In the genomic region with DNA sequence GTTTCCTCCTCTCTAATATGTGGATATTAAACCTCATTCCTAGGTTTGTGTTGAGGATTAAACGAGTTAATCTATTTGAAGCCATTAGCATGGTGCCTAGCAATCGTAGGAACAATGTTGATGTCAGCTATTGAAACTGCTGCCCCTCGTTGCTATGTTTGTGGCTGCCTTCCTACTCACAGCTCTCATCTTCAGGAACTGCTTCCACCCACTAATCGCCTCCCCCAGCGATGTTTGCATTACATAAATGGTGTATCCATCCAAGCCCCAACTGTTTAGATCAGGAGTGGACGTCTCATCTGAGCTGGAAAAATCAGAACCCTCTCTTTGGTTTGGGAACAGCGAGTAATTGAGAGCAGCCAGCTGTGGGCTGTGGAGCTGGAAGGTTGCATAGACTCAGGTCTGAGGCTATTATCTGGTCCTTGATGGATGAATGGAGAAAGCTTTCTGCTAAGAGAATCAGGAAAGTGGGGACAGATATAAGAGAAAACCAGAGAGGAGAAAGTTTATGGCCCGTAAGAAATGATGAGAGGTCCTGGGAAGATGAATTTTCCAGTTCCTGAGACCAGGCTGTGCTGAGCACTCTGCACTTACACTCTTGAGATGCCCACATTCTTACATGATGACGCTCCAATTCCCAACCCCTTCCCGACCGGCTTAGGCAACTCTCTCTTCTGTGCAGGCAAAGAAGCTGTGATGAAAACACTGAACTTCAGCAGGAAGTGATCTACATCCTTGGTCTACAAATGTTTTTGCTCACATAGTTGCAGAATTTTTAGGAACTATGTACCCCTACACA, we compare ENCODE assay signal across 9 cellular contexts.
A peak's percentile ranks its signal among the peaks of the same experiment; 100 is the strongest.
DNase-seq lines count a peak whose midpoint lies in the region; ATAC-seq and TF ChIP-seq lines count a peak whose summit lies in the region.
"Had no signal": no experiment of that assay in that cellular context is flagged by ENCODE, and none has a peak within 500 bp of the region (broad histone marks: within the 10 kb centered on the region; RNA-seq: fewer than 3 reads in every experiment).

No MANE protein-coding gene starts in this region.

- H3K27me3 ChIP-seq in hepatocyte (no peaks in the 10 kb centered on the region), smooth muscle cell (ENCODE audit: low read depth) (no peaks in the 10 kb centered on the region)

- H3K9me2 ChIP-seq in hepatocyte (replicated peaks; ENCODE audit: insufficient read depth): no peaks in the 10 kb centered on the region

- no peak overlapping the region for H3K9ac ChIP-seq in smooth muscle cell (ENCODE audit: low read depth)

- TF ChIP-seq CTCF in hepatocyte (IDR thresholded peaks at IDR 0.05; ENCODE audit: poor library complexity) (no peak), smooth muscle cell (IDR thresholded peaks at IDR 0.05; ENCODE audit: borderline replicate concordance, insufficient read depth, poor library complexity, severe bottlenecking) (no peak)

- DNase-seq in H4 (ENCODE audit: low spot score) (peak; percentile 62), hepatocyte (ENCODE audit: low spot score) (peak; percentile 56), smooth muscle cell (lab: John Stamatoyannopoulos, UW; ENCODE audit: unreplicated experiment) (no peak), GOT3 (lab: John Stamatoyannopoulos, UW) (no peak)
- DNase-seq in activated CD4-positive, alpha-beta T cell treated with anti-CD3 and anti-CD28 coated beads for 4 hours: no peak
- DNase-seq: NCI-H1092, T-helper 17 cell had no signal

- peak overlapping the region; percentile 48 for H3K27ac ChIP-seq in hepatocyte
- H3K27ac ChIP-seq in smooth muscle cell (ENCODE audit: low read depth): peak overlapping the region; percentile 90

- H4K20me1 ChIP-seq in hepatocyte (ENCODE audit: insufficient read depth, poor library complexity, severe bottlenecking) (no peaks in the 10 kb centered on the region), smooth muscle cell (ENCODE audit: low read depth) (no peaks in the 10 kb centered on the region)

- H3K4me2 ChIP-seq in hepatocyte (no peak overlapping the region), smooth muscle cell (peak overlapping the region; percentile 67)

- H2AFZ ChIP-seq in hepatocyte (no peak overlapping the region), smooth muscle cell (ENCODE audit: low read depth) (no peak overlapping the region)

- H3K36me3 ChIP-seq in hepatocyte (replicated peaks; ENCODE audit: insufficient read depth, low read depth): no peaks in the 10 kb centered on the region
- no peaks in the 10 kb centered on the region for H3K36me3 ChIP-seq in smooth muscle cell (ENCODE audit: low read depth)

- ATAC-seq in SK-N-SH treated with all-trans-retinoic acid at 6 μM for 48 hours: peak; percentile 72
- no peak for ATAC-seq in HG02970 (IDR thresholded peaks at IDR 0.05; ENCODE audit: low FRiP score, unreplicated experiment)
- ATAC-seq: T-helper 17 cell had no signal

- H3K9me3 ChIP-seq in hepatocyte (ENCODE audit: low read depth): no peaks in the 10 kb centered on the region
- H3K9me3 ChIP-seq in smooth muscle cell (replicated peaks; ENCODE audit: low read depth): no peaks in the 10 kb centered on the region

- H3K4me1 ChIP-seq in hepatocyte (ENCODE audit: insufficient read depth): peaks cover 13% of the 10 kb centered on the region
- no peaks in the 10 kb centered on the region for H3K4me1 ChIP-seq in smooth muscle cell (ENCODE audit: low read depth)

- peaks cover 17% of the 10 kb centered on the region for H3F3A ChIP-seq in smooth muscle cell (ENCODE audit: low read depth)

- no peaks in the 10 kb centered on the region for H3K79me2 ChIP-seq in hepatocyte
- H3K79me2 ChIP-seq in smooth muscle cell (ENCODE audit: low read depth): no peaks in the 10 kb centered on the region

- H3K4me3 ChIP-seq in hepatocyte (no peak overlapping the region), smooth muscle cell (no peak overlapping the region)

- WGBS in hepatocyte (ENCODE audit: low lambda C conversion rate, missing lambda C conversion rate): 83% methylated on average over 11 of the region's 11 CpGs
- WGBS in smooth muscle cell (ENCODE audit: low lambda C conversion rate): 42% methylated on average over 11 of the region's 11 CpGs

TF ChIP-seq in SK-N-SH treated with all-trans-retinoic acid at 6 μM for 48 hours, 23 proteins besides CTCF, POLR2A, EP300 and RAD21:
- TF ChIP-seq ZFP3 (CRISPR knock-in tag; IDR thresholded peaks at IDR 0.05): no peak

Comparison
In these comparisons a context has a peak if more than half of its experiments do, and no peak if none do; other contexts are left out.
1. DNase-seq: peak in H4 (single experiment) and hepatocyte (single experiment); none in smooth muscle cell (single experiment), GOT3 (single experiment) and activated CD4-positive, alpha-beta T cell treated with anti-CD3 and anti-CD28 coated beads for 4 hours (0 of 2).